Comparison of ENCODE assay signal across 1 cellular context in the genomic region with DNA sequence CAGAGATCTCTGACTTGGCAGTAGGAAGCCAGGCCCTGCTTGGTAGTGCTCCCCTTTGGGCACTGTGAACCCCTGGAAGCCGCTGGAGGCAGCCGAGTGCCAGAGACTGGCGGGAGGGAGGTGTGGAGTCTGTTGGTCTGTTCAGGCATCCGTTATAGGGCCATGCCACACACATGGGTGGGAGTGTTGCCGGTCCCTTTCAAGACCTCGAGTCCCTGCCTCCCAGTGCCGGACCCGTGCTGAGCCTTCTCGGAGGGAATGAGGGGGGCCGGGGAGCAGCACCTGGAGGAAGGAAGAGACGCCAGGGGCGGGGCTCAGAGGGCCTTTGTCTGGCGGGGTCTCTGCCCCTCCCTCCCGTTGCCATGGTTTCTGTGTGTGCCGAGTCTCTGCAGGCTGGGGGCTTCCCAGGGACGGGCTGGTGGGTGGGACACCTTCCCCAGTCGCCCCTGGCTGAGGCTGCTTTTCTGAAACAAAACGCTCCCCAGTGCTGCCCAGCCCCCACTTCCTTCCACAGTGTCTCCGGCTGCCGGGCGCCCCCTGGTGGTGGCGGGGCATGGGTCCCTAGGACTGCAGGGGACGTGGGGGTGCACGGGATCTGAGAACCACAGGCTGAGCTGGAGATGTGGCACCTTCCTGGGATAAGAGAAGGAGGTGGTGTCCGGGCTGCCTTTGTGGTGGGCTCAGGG.
TF ChIP-seq lines count a peak whose summit lies in the region.

No MANE protein-coding gene starts in this region.

TF ChIP-seq in HEK293, 187 proteins besides CTCF, POLR2A, EP300 and RAD21 (continued from another document and continues in another):
- TF ChIP-seq, protein P1, sequence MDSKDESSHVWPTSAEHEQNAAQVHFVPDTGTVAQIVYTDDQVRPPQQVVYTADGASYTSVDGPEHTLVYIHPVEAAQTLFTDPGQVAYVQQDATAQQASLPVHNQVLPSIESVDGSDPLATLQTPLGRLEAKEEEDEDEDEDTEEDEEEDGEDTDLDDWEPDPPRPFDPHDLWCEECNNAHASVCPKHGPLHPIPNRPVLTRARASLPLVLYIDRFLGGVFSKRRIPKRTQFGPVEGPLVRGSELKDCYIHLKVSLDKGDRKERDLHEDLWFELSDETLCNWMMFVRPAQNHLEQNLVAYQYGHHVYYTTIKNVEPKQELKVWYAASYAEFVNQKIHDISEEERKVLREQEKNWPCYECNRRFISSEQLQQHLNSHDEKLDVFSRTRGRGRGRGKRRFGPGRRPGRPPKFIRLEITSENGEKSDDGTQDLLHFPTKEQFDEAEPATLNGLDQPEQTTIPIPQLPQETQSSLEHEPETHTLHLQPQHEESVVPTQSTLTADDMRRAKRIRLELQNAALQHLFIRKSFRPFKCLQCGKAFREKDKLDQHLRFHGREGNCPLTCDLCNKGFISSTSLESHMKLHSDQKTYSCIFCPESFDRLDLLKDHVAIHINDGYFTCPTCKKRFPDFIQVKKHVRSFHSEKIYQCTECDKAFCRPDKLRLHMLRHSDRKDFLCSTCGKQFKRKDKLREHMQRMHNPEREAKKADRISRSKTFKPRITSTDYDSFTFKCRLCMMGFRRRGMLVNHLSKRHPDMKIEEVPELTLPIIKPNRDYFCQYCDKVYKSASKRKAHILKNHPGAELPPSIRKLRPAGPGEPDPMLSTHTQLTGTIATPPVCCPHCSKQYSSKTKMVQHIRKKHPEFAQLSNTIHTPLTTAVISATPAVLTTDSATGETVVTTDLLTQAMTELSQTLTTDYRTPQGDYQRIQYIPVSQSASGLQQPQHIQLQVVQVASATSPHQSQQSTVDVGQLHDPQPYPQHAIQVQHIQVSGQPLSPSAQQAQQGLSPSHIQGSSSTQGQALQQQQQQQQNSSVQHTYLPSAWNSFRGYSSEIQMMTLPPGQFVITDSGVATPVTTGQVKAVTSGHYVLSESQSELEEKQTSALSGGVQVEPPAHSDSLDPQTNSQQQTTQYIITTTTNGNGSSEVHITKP (tag by site-specific recombination; IDR thresholded peaks at IDR 0.05) = peak; percentile 89
- no peak for TF ChIP-seq ZSCAN23 (tag by site-specific recombination; IDR thresholded peaks at IDR 0.05)
- TF ChIP-seq, protein P2, sequence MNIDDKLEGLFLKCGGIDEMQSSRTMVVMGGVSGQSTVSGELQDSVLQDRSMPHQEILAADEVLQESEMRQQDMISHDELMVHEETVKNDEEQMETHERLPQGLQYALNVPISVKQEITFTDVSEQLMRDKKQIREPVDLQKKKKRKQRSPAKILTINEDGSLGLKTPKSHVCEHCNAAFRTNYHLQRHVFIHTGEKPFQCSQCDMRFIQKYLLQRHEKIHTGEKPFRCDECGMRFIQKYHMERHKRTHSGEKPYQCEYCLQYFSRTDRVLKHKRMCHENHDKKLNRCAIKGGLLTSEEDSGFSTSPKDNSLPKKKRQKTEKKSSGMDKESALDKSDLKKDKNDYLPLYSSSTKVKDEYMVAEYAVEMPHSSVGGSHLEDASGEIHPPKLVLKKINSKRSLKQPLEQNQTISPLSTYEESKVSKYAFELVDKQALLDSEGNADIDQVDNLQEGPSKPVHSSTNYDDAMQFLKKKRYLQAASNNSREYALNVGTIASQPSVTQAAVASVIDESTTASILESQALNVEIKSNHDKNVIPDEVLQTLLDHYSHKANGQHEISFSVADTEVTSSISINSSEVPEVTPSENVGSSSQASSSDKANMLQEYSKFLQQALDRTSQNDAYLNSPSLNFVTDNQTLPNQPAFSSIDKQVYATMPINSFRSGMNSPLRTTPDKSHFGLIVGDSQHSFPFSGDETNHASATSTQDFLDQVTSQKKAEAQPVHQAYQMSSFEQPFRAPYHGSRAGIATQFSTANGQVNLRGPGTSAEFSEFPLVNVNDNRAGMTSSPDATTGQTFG (tag by site-specific recombination; IDR thresholded peaks at IDR 0.05; ENCODE audit: borderline replicate concordance) = no peak
- TF ChIP-seq, protein P3, sequence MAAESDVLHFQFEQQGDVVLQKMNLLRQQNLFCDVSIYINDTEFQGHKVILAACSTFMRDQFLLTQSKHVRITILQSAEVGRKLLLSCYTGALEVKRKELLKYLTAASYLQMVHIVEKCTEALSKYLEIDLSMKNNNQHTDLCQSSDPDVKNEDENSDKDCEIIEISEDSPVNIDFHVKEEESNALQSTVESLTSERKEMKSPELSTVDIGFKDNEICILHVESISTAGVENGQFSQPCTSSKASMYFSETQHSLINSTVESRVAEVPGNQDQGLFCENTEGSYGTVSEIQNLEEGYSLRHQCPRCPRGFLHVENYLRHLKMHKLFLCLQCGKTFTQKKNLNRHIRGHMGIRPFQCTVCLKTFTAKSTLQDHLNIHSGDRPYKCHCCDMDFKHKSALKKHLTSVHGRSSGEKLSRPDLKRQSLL (tag by site-specific recombination; IDR thresholded peaks at IDR 0.05) = no peak
- no peak for TF ChIP-seq SCRT1 (tag by site-specific recombination; IDR thresholded peaks at IDR 0.05; ENCODE audit: borderline replicate concordance)
- no peak for TF ChIP-seq ZNF792 (tag by site-specific recombination; IDR thresholded peaks at IDR 0.05)
- no peak for TF ChIP-seq ZNF707 (tag by site-specific recombination; IDR thresholded peaks at IDR 0.05)
- TF ChIP-seq ZIC2 (tag by site-specific recombination; IDR thresholded peaks at IDR 0.05) = no peak
- peak; percentile 60; the same call in 1 of the 2 replicates for TF ChIP-seq ZNF24 (tag by site-specific recombination; IDR thresholded peaks at IDR 0.05)
- TF ChIP-seq ZNF670 (tag by site-specific recombination; IDR thresholded peaks at IDR 0.05; ENCODE audit: low read depth) = no peak
- no peak for TF ChIP-seq SALL2 (tag by site-specific recombination; IDR thresholded peaks at IDR 0.05; ENCODE audit: borderline replicate concordance)
- no peak for TF ChIP-seq ZBTB17 (tag by site-specific recombination; IDR thresholded peaks at IDR 0.05)
- no peak for TF ChIP-seq ZNF558 (tag by site-specific recombination; IDR thresholded peaks at IDR 0.05)
- no peak for TF ChIP-seq ZNF830 (tag by site-specific recombination; IDR thresholded peaks at IDR 0.05; ENCODE audit: low read depth)
- TF ChIP-seq KLF7 (tag by site-specific recombination; IDR thresholded peaks at IDR 0.05; ENCODE audit: borderline replicate concordance) = peak; percentile 29; the same call in 1 of the 2 replicates
- TF ChIP-seq ZNF768 (tag by site-specific recombination; IDR thresholded peaks at IDR 0.05) = no peak
- TF ChIP-seq, protein P4, sequence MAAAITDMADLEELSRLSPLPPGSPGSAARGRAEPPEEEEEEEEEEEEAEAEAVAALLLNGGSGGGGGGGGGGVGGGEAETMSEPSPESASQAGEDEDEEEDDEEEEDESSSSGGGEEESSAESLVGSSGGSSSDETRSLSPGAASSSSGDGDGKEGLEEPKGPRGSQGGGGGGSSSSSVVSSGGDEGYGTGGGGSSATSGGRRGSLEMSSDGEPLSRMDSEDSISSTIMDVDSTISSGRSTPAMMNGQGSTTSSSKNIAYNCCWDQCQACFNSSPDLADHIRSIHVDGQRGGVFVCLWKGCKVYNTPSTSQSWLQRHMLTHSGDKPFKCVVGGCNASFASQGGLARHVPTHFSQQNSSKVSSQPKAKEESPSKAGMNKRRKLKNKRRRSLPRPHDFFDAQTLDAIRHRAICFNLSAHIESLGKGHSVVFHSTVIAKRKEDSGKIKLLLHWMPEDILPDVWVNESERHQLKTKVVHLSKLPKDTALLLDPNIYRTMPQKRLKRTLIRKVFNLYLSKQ (tag by site-specific recombination; IDR thresholded peaks at IDR 0.05; ENCODE audit: borderline replicate concordance) = no peak
- no peak for TF ChIP-seq ZNF266 (tag by site-specific recombination; IDR thresholded peaks at IDR 0.05; ENCODE audit: low read depth)
- TF ChIP-seq, protein P5, sequence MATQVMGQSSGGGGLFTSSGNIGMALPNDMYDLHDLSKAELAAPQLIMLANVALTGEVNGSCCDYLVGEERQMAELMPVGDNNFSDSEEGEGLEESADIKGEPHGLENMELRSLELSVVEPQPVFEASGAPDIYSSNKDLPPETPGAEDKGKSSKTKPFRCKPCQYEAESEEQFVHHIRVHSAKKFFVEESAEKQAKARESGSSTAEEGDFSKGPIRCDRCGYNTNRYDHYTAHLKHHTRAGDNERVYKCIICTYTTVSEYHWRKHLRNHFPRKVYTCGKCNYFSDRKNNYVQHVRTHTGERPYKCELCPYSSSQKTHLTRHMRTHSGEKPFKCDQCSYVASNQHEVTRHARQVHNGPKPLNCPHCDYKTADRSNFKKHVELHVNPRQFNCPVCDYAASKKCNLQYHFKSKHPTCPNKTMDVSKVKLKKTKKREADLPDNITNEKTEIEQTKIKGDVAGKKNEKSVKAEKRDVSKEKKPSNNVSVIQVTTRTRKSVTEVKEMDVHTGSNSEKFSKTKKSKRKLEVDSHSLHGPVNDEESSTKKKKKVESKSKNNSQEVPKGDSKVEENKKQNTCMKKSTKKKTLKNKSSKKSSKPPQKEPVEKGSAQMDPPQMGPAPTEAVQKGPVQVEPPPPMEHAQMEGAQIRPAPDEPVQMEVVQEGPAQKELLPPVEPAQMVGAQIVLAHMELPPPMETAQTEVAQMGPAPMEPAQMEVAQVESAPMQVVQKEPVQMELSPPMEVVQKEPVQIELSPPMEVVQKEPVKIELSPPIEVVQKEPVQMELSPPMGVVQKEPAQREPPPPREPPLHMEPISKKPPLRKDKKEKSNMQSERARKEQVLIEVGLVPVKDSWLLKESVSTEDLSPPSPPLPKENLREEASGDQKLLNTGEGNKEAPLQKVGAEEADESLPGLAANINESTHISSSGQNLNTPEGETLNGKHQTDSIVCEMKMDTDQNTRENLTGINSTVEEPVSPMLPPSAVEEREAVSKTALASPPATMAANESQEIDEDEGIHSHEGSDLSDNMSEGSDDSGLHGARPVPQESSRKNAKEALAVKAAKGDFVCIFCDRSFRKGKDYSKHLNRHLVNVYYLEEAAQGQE (tag by site-specific recombination; IDR thresholded peaks at IDR 0.05) = no peak
- no peak for TF ChIP-seq ZNF37A (tag by site-specific recombination; IDR thresholded peaks at IDR 0.05)
- TF ChIP-seq, protein P6, sequence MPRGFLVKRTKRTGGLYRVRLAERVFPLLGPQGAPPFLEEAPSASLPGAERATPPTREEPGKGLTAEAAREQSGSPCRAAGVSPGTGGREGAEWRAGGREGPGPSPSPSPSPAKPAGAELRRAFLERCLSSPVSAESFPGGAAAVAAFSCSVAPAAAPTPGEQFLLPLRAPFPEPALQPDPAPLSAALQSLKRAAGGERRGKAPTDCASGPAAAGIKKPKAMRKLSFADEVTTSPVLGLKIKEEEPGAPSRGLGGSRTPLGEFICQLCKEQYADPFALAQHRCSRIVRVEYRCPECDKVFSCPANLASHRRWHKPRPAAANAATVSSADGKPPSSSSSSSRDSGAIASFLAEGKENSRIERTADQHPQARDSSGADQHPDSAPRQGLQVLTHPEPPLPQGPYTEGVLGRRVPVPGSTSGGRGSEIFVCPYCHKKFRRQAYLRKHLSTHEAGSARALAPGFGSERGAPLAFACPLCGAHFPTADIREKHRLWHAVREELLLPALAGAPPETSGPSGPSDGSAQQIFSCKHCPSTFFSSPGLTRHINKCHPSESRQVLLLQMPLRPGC (tag by site-specific recombination; IDR thresholded peaks at IDR 0.05) = no peak
- TF ChIP-seq, protein P7, sequence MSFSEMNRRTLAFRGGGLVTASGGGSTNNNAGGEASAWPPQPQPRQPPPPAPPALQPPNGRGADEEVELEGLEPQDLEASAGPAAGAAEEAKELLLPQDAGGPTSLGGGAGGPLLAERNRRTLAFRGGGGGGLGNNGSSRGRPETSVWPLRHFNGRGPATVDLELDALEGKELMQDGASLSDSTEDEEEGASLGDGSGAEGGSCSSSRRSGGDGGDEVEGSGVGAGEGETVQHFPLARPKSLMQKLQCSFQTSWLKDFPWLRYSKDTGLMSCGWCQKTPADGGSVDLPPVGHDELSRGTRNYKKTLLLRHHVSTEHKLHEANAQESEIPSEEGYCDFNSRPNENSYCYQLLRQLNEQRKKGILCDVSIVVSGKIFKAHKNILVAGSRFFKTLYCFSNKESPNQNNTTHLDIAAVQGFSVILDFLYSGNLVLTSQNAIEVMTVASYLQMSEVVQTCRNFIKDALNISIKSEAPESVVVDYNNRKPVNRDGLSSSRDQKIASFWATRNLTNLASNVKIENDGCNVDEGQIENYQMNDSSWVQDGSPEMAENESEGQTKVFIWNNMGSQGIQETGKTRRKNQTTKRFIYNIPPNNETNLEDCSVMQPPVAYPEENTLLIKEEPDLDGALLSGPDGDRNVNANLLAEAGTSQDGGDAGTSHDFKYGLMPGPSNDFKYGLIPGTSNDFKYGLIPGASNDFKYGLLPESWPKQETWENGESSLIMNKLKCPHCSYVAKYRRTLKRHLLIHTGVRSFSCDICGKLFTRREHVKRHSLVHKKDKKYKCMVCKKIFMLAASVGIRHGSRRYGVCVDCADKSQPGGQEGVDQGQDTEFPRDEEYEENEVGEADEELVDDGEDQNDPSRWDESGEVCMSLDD (tag by site-specific recombination; IDR thresholded peaks at IDR 0.05) = peak; percentile 80; the same call in 1 of the 2 replicates
- no peak for TF ChIP-seq ZNF473 (tag by site-specific recombination; IDR thresholded peaks at IDR 0.05)
- TF ChIP-seq ZNF112 (tag by site-specific recombination; IDR thresholded peaks at IDR 0.05) = no peak
- no peak for TF ChIP-seq ZNF776 (tag by site-specific recombination; IDR thresholded peaks at IDR 0.05; ENCODE audit: borderline replicate concordance)
- TF ChIP-seq ZNF561 (tag by site-specific recombination; IDR thresholded peaks at IDR 0.05; ENCODE audit: borderline replicate concordance) = no peak
- 0 out of 2 replicates have a peak, but pooled peaks have one; percentile 53 for TF ChIP-seq ZFP37 (tag by site-specific recombination; IDR thresholded peaks at IDR 0.05)
- no peak for TF ChIP-seq ZNF302 (tag by site-specific recombination; IDR thresholded peaks at IDR 0.05; ENCODE audit: low read depth)
- TF ChIP-seq OVOL3 (tag by site-specific recombination; IDR thresholded peaks at IDR 0.05) = no peak
- TF ChIP-seq, protein P8, sequence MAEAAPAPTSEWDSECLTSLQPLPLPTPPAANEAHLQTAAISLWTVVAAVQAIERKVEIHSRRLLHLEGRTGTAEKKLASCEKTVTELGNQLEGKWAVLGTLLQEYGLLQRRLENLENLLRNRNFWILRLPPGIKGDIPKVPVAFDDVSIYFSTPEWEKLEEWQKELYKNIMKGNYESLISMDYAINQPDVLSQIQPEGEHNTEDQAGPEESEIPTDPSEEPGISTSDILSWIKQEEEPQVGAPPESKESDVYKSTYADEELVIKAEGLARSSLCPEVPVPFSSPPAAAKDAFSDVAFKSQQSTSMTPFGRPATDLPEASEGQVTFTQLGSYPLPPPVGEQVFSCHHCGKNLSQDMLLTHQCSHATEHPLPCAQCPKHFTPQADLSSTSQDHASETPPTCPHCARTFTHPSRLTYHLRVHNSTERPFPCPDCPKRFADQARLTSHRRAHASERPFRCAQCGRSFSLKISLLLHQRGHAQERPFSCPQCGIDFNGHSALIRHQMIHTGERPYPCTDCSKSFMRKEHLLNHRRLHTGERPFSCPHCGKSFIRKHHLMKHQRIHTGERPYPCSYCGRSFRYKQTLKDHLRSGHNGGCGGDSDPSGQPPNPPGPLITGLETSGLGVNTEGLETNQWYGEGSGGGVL (tag by site-specific recombination; IDR thresholded peaks at IDR 0.05) = no peak
- TF ChIP-seq HOXC10 (CRISPR knock-in tag; IDR thresholded peaks at IDR 0.05) = no peak
- no peak for TF ChIP-seq ZNF623 (tag by site-specific recombination; IDR thresholded peaks at IDR 0.05)
- no peak for TF ChIP-seq MZF1 (tag by site-specific recombination; IDR thresholded peaks at IDR 0.05; ENCODE audit: borderline replicate concordance)
- TF ChIP-seq ZNF274 (IDR thresholded peaks at IDR 0.05; ENCODE audit: low read length) = no peak
- no peak for TF ChIP-seq ZNF274 (tag by site-specific recombination; IDR thresholded peaks at IDR 0.05; ENCODE audit: borderline replicate concordance)
- no peak for TF ChIP-seq ZNF157 (tag by site-specific recombination; IDR thresholded peaks at IDR 0.05)
- no peak for TF ChIP-seq ZNF621 (tag by site-specific recombination; IDR thresholded peaks at IDR 0.05)
